ENCODE assay signal across 8 cellular contexts in the genomic region with DNA sequence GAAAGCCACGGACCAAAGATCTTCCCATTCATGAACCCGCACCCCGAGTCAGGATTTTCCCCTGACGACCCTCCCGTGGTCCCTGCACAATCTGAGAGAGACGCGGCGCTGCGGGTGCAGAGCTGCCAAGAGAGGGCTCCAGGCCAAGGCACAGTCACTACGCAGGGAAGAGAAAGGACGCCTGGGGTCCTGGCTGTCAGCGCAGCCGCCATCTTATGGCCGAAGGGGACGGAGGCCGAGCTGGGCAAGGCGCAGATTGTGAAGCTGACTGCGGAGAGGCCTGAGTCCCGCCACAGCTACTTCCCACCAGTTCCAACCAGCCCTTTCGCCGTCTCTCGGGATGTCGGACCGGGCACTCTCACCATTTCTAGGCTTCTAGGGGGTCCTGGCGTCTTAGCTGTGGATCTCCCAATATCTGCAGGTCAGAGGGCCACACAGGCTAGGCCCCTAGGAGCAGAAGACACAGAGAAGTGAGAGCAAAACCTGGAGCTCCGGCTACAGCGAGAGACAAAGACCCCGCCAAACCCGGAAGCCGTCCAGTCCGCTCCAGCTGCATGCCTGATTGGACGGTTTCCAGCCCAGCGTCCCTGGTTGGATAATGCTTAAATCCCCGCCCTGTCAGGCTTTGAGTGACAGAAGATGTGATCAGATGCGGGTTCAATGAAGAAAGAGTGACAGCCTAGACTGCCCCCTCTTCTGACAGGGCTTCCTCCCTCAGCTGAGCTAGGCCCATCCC. TPM values are rescaled to one million over a fixed set of nuclear protein-coding genes. Genes with fewer than 3 reads are reported as not detected.
DNase-seq lines count a peak whose midpoint lies in the region; ATAC-seq and TF ChIP-seq lines count a peak whose summit lies in the region.

Gene ZNF100, minus strand, starts transcription at position 515 of the 736 bp plus-strand sequence. Its CDS starts 150 bp downstream, at position 365.

- ATAC-seq in GM18505 (IDR thresholded peaks at IDR 0.05; ENCODE audit: unreplicated experiment): peak; percentile 93
- peak; percentile 96 for ATAC-seq in HG02970 (IDR thresholded peaks at IDR 0.05; ENCODE audit: low FRiP score, unreplicated experiment)

- DNase-seq in NCI-H1930 (lab: John Stamatoyannopoulos, UW) (peak; percentile 66 to 68), T-helper 22 cell (ENCODE audit: low read depth) (peak; percentile 70), astrocyte of the cerebellum (ENCODE audit: low read depth) (peak; percentile 89), hippocampal formation (lab: John Stamatoyannopoulos, UW) (peak; percentile 86 to 88), renal cortical epithelial cell (ENCODE audit: low read depth) (peak; percentile 87), NK-92 (lab: John Stamatoyannopoulos, UW; ENCODE audit: unreplicated experiment) (no peak)

- peak; percentile 83 for TF ChIP-seq POLR2A in GM18505 (IDR thresholded peaks at IDR 0.05; ENCODE audit: borderline replicate concordance, extremely low read depth, insufficient read depth, insufficient read length)

- peak within 1 kb of the TSS; percentile 91 for H3K4me3 ChIP-seq in astrocyte of the cerebellum (ENCODE audit: low read depth, low read length)

- no peak for TF ChIP-seq CTCF in astrocyte of the cerebellum (IDR thresholded peaks at IDR 0.05; ENCODE audit: low read depth, low read length, missing control alignments)

- in situ Hi-C loops in astrocyte of the cerebellum (cut with HindIII; ENCODE audit: low sequenced_read_pairs): no loop called here

RNA-seq across cellular contexts. Expression of gene ZNF100, which starts in this region (rescaled TPM):
- 4.3 and 7.7 TPM in 2 replicates for total RNA-seq in renal cortical epithelial cell
